15 cellular contexts compared by ENCODE assay signal in the genomic region with DNA sequence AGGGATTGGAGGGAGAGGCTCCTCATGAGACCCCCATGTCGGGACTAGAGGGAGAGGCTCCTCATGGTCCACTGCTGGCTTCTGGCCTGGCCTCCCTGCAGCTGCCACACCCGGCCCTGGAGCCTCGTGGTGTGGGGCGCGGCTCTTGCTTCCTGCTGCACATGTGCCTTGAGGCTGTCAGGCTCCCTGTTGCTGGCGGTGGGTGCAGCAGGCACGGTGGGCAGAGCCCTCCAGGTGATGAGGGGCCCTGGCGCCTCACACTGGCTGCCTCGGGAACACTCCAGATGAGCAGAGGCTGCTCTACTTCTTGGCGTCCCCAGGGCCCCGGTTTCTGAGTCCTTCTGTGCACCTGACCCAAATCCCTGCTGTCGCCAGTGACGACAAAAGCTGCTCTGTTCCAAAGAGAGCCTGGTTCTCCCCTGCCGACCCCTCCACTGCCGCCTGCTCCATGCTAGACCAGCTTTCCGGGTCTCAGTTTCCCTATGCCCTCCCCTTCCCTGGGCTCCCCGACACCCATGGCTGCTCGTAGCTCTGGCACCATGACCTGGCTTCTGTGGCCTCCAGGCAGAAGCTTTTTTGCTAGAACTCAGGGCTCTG. TPM values are rescaled to one million over a fixed set of nuclear protein-coding genes. Genes with fewer than 3 reads are reported as not detected.
DNase-seq lines count a peak whose midpoint lies in the region; ATAC-seq and TF ChIP-seq lines count a peak whose summit lies in the region.
"Had no signal": no experiment of that assay in that cellular context is flagged by ENCODE, and none has a peak within 500 bp of the region (broad histone marks: within the 10 kb centered on the region; RNA-seq: fewer than 3 reads in every experiment).

No MANE protein-coding gene starts in this region.

- no peaks in the 10 kb centered on the region for H3K27me3 ChIP-seq in OCI-LY3 (ENCODE audit: low read depth, low read length)

- DNase-seq in activated naive CD4-positive, alpha-beta T cell (lab: John Stamatoyannopoulos, UW), result no peak
- no peak for DNase-seq in epithelial cell of prostate (ENCODE audit: low read depth, low spot score)
- no peak for DNase-seq in NCI-H2227 treated with DMSO at 0.1 percent for 48 hours (lab: John Stamatoyannopoulos, UW)
- no peak for DNase-seq in activated T-helper 1 cell treated with anti-CD3 and anti-CD28 coated beads, Interleukin-12 subunit alpha, Interleukin-12 subunit beta, Interleukin-2, Interleukin-4 antibody, amounts not matched to agents 30 ng/mL and 10 ng/mL and 1 ng/mL, durations not matched to agents 14 hours and 24 hours and 36 hours (ENCODE audit: low spot score)
- DNase-seq: effector CD8-positive, alpha-beta T cell; GDM1; NCI-H1048; NCI-H748 treated with DMSO at 0.1 percent for 48 hours had no signal

- H3K36me3 Mint-ChIP-seq in activated naive CD4-positive, alpha-beta T cell treated with anti-CD3 and anti-CD28 coated beads, Interleukin-2, amount 50 U/mL, for 24 hours, result no peaks in the 10 kb centered on the region
- H3K36me3 Mint-ChIP-seq in stimulated activated memory B cell treated with anti-CD40 and anti-IgM and Interleukin-4, amounts not matched to agents 10 μg/mL and 1 μg/mL and 100 μg/mL, for 72 hours, result no peaks in the 10 kb centered on the region
- no peaks in the 10 kb centered on the region for H3K36me3 Mint-ChIP-seq in activated T-helper 1 cell treated with anti-CD3 and anti-CD28 coated beads, Interleukin-12 subunit alpha, Interleukin-12 subunit beta, Interleukin-2, Interleukin-4 antibody, amounts not matched to agents 30 ng/mL and 10 ng/mL and 1 ng/mL, durations not matched to agents 14 hours and 24 hours and 36 hours (ENCODE audit: low read depth)

- H3K4me2 ChIP-seq in OCI-LY3 (ENCODE audit: low read length), result peak overlapping the region; percentile 63

- peak overlapping the region; percentile 38; the same call in 1 of the 2 replicates for H3K9ac ChIP-seq in OCI-LY3 (ENCODE audit: low read length)

- peak overlapping the region; percentile 46 for H3K27ac Mint-ChIP-seq in activated naive CD4-positive, alpha-beta T cell treated with anti-CD3 and anti-CD28 coated beads, Interleukin-2, amount 50 U/mL, for 24 hours
- peak overlapping the region; percentile 79 for H3K27ac Mint-ChIP-seq in stimulated activated memory B cell treated with anti-CD40 and anti-IgM and Interleukin-4, amounts not matched to agents 10 μg/mL and 1 μg/mL and 100 μg/mL, for 72 hours
- no peak overlapping the region for H3K27ac Mint-ChIP-seq in activated T-helper 1 cell treated with anti-CD3 and anti-CD28 coated beads, Interleukin-12 subunit alpha, Interleukin-12 subunit beta, Interleukin-2, Interleukin-4 antibody, amounts not matched to agents 30 ng/mL and 10 ng/mL and 1 ng/mL, durations not matched to agents 14 hours and 24 hours and 36 hours
- H3K27ac Mint-ChIP-seq: T-helper 1 cell treated with Interleukin-12 subunit alpha and Interleukin-12 subunit beta and Interleukin-4 antibody, amounts not matched to agents 30 μg/mL and 1 μg/mL, for 36 hours had no signal

- no peak overlapping the region for H3K27ac ChIP-seq in OCI-LY3 (ENCODE audit: low read length)
- peak overlapping the region; percentile 95 for H3K27ac ChIP-seq in epithelial cell of prostate

- no peaks in the 10 kb centered on the region for H3K9me3 Mint-ChIP-seq in activated naive CD4-positive, alpha-beta T cell treated with anti-CD3 and anti-CD28 coated beads, Interleukin-2, amount 50 U/mL, for 24 hours
- no peaks in the 10 kb centered on the region for H3K9me3 Mint-ChIP-seq in stimulated activated memory B cell treated with anti-CD40 and anti-IgM and Interleukin-4, amounts not matched to agents 10 μg/mL and 1 μg/mL and 100 μg/mL, for 72 hours
- no peaks in the 10 kb centered on the region for H3K9me3 Mint-ChIP-seq in activated T-helper 1 cell treated with anti-CD3 and anti-CD28 coated beads, Interleukin-12 subunit alpha, Interleukin-12 subunit beta, Interleukin-2, Interleukin-4 antibody, amounts not matched to agents 30 ng/mL and 10 ng/mL and 1 ng/mL, durations not matched to agents 14 hours and 24 hours and 36 hours
- H3K9me3 Mint-ChIP-seq: T-helper 1 cell treated with Interleukin-12 subunit alpha and Interleukin-12 subunit beta and Interleukin-4 antibody, amounts not matched to agents 30 μg/mL and 1 μg/mL, for 36 hours had no signal

- ATAC-seq in stimulated activated memory B cell treated with anti-CD40 and anti-IgM and Interleukin-4, amounts not matched to agents 10 μg/mL and 1 μg/mL and 100 μg/mL, for 72 hours, result no peak
- ATAC-seq in GM21367 (IDR thresholded peaks at IDR 0.05; ENCODE audit: unreplicated experiment), result no peak

- peak overlapping the region; percentile 67 for H2AFZ ChIP-seq in OCI-LY3 (ENCODE audit: low read depth, low read length)

- H3K36me3 ChIP-seq in OCI-LY3 (replicated peaks; ENCODE audit: low read depth, low read length), result no peaks in the 10 kb centered on the region

- H3K27me3 Mint-ChIP-seq in activated naive CD4-positive, alpha-beta T cell treated with anti-CD3 and anti-CD28 coated beads, Interleukin-2, amount 50 U/mL, for 24 hours, result no peaks in the 10 kb centered on the region
- peaks cover 10% of the 10 kb centered on the region for H3K27me3 Mint-ChIP-seq in stimulated activated memory B cell treated with anti-CD40 and anti-IgM and Interleukin-4, amounts not matched to agents 10 μg/mL and 1 μg/mL and 100 μg/mL, for 72 hours
- H3K27me3 Mint-ChIP-seq in activated T-helper 1 cell treated with anti-CD3 and anti-CD28 coated beads, Interleukin-12 subunit alpha, Interleukin-12 subunit beta, Interleukin-2, Interleukin-4 antibody, amounts not matched to agents 30 ng/mL and 10 ng/mL and 1 ng/mL, durations not matched to agents 14 hours and 24 hours and 36 hours (ENCODE audit: insufficient read depth), result no peaks in the 10 kb centered on the region

- intact Hi-C loops in activated T-helper 1 cell treated with anti-CD3 and anti-CD28 coated beads, Interleukin-12 subunit alpha, Interleukin-12 subunit beta, Interleukin-2, Interleukin-4 antibody, amounts not matched to agents 30 ng/mL and 10 ng/mL and 1 ng/mL, durations not matched to agents 14 hours and 24 hours and 36 hours (cut with micrococcal nuclease), result no loop called here

- H3K9me3 ChIP-seq in OCI-LY3 (ENCODE audit: insufficient read depth, low read length), result no peaks in the 10 kb centered on the region

- no peaks in the 10 kb centered on the region for H4K20me1 ChIP-seq in OCI-LY3 (ENCODE audit: insufficient read depth, low read length)

- H3K4me3 ChIP-seq in OCI-LY3 (ENCODE audit: low read length), result peak overlapping the region; percentile 64

- no peaks in the 10 kb centered on the region for H3K79me2 ChIP-seq in OCI-LY3 (ENCODE audit: low read length)

- peaks cover 29% of the 10 kb centered on the region for H3K4me1 ChIP-seq in OCI-LY3 (ENCODE audit: low read length)

- no peak for TF ChIP-seq CTCF in OCI-LY3 (IDR thresholded peaks at IDR 0.05; ENCODE audit: low read depth, low read length)

- H3K4me1 Mint-ChIP-seq in activated naive CD4-positive, alpha-beta T cell treated with anti-CD3 and anti-CD28 coated beads, Interleukin-2, amount 50 U/mL, for 24 hours, result no peaks in the 10 kb centered on the region
- H3K4me1 Mint-ChIP-seq in stimulated activated memory B cell treated with anti-CD40 and anti-IgM and Interleukin-4, amounts not matched to agents 10 μg/mL and 1 μg/mL and 100 μg/mL, for 72 hours, result peaks cover 10% of the 10 kb centered on the region
- no peaks in the 10 kb centered on the region for H3K4me1 Mint-ChIP-seq in activated T-helper 1 cell treated with anti-CD3 and anti-CD28 coated beads, Interleukin-12 subunit alpha, Interleukin-12 subunit beta, Interleukin-2, Interleukin-4 antibody, amounts not matched to agents 30 ng/mL and 10 ng/mL and 1 ng/mL, durations not matched to agents 14 hours and 24 hours and 36 hours (ENCODE audit: low read depth)

- no peak overlapping the region for H3K4me3 Mint-ChIP-seq in activated naive CD4-positive, alpha-beta T cell treated with anti-CD3 and anti-CD28 coated beads, Interleukin-2, amount 50 U/mL, for 24 hours
- peak overlapping the region; percentile 68 for H3K4me3 Mint-ChIP-seq in stimulated activated memory B cell treated with anti-CD40 and anti-IgM and Interleukin-4, amounts not matched to agents 10 μg/mL and 1 μg/mL and 100 μg/mL, for 72 hours
- H3K4me3 Mint-ChIP-seq in activated T-helper 1 cell treated with anti-CD3 and anti-CD28 coated beads, Interleukin-12 subunit alpha, Interleukin-12 subunit beta, Interleukin-2, Interleukin-4 antibody, amounts not matched to agents 30 ng/mL and 10 ng/mL and 1 ng/mL, durations not matched to agents 14 hours and 24 hours and 36 hours, result no peak overlapping the region
- H3K4me3 Mint-ChIP-seq: T-helper 1 cell treated with Interleukin-12 subunit alpha and Interleukin-12 subunit beta and Interleukin-4 antibody, amounts not matched to agents 30 μg/mL and 1 μg/mL, for 36 hours had no signal

RNA-seq across cellular contexts. Expression of a gene that starts 9.7 kb away (rescaled TPM):
- 106 and 113 TPM in 2 replicates for total RNA-seq in activated T-helper 1 cell treated with anti-CD3 and anti-CD28 coated beads, Interleukin-12 subunit alpha, Interleukin-12 subunit beta, Interleukin-2, Interleukin-4 antibody, amounts not matched to agents 30 ng/mL and 10 ng/mL and 1 ng/mL, durations not matched to agents 14 hours and 24 hours and 36 hours

RNA-seq across cellular contexts. Expression of a gene that starts 12.3 kb away (rescaled TPM):
- total RNA-seq in activated T-helper 1 cell treated with anti-CD3 and anti-CD28 coated beads, Interleukin-12 subunit alpha, Interleukin-12 subunit beta, Interleukin-2, Interleukin-4 antibody, amounts not matched to agents 30 ng/mL and 10 ng/mL and 1 ng/mL, durations not matched to agents 14 hours and 24 hours and 36 hours, result 0.57 and 1.0 TPM in 2 replicates
- total RNA-seq: skeletal muscle tissue had no signal

RNA-seq across cellular contexts. Expression of a gene that starts 26.3 kb away (rescaled TPM):
- 5.5 and 5.8 TPM in 2 replicates for total RNA-seq in activated T-helper 1 cell treated with anti-CD3 and anti-CD28 coated beads, Interleukin-12 subunit alpha, Interleukin-12 subunit beta, Interleukin-2, Interleukin-4 antibody, amounts not matched to agents 30 ng/mL and 10 ng/mL and 1 ng/mL, durations not matched to agents 14 hours and 24 hours and 36 hours

RNA-seq across cellular contexts. Expression of a gene that starts 40.7 kb away (rescaled TPM):
- 0.10 TPM in 1 of 2 replicates, not detected in the other for total RNA-seq in activated T-helper 1 cell treated with anti-CD3 and anti-CD28 coated beads, Interleukin-12 subunit alpha, Interleukin-12 subunit beta, Interleukin-2, Interleukin-4 antibody, amounts not matched to agents 30 ng/mL and 10 ng/mL and 1 ng/mL, durations not matched to agents 14 hours and 24 hours and 36 hours
- total RNA-seq: mononuclear cell had no signal

RNA-seq across cellular contexts. Expression of a gene that starts 50.1 kb away (rescaled TPM):
- 108 TPM in 2 replicates for total RNA-seq in activated T-helper 1 cell treated with anti-CD3 and anti-CD28 coated beads, Interleukin-12 subunit alpha, Interleukin-12 subunit beta, Interleukin-2, Interleukin-4 antibody, amounts not matched to agents 30 ng/mL and 10 ng/mL and 1 ng/mL, durations not matched to agents 14 hours and 24 hours and 36 hours
